In the genomic region with DNA sequence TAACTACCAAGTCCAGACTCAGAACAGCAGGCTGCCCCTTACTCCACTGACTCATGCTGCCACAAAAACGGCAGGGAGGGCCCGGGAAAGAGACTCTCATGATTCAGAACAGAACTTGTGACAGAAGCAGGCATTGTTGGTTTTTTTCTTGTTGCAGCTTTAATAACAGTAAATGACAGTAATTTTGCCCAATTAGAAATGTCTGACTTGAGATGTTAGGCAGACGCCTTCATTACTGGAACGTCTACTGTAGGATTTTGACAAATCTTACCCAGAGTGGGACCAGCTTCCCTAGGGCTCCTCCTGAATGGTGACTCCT, we compare ENCODE assay signal across 11 cellular contexts.
DNase-seq lines count a peak whose midpoint lies in the region; ATAC-seq and TF ChIP-seq lines count a peak whose summit lies in the region.
"Had no signal": no experiment of that assay in that cellular context is flagged by ENCODE, and none has a peak within 500 bp of the region (broad histone marks: within the 10 kb centered on the region; RNA-seq: fewer than 3 reads in every experiment).

No MANE protein-coding gene starts in this region.

- DNase-seq in COLO829 (ENCODE audit: low spot score) (peak; percentile 58), PC-9 (peak in 1 of 2 experiments; percentile 54), omental fat pad (ENCODE audit: low spot score) (no peak), GM10266 (ENCODE audit: extremely low spot score) (no peak), NCI-H446 (lab: John Stamatoyannopoulos, UW) (no peak), CD14-positive monocyte (ENCODE audit: low spot score) (no peak)
- DNase-seq: NCI-H2171 had no signal

- no peaks in the 10 kb centered on the region for H4K20me1 ChIP-seq in PC-9 (ENCODE audit: insufficient read depth)

- H3K27me3 ChIP-seq in PC-9 (ENCODE audit: insufficient read depth, low read depth) (no peaks in the 10 kb centered on the region), esophagus (ENCODE audit: control insufficient read depth in 1 of 2, insufficient read depth in 2 of 2, low read length in 2 of 2) (no peaks in the 10 kb centered on the region)

- no peaks in the 10 kb centered on the region for H3K79me2 ChIP-seq in PC-9 (ENCODE audit: low read depth)

- no TSS peak for BruUV-seq in PC-9 (replicated peaks; lab: Mats Ljungman, UMichigan)

- intact Hi-C loops in PC-9 (cut with micrococcal nuclease; ENCODE audit: unreplicated experiment) (no loop called here), CD14-positive monocyte (cut with micrococcal nuclease) (no loop called here)

- no peak overlapping the region for H3K4me3 Mint-ChIP-seq in CD14-positive monocyte
- H3K4me3 Mint-ChIP-seq: activated naive CD8-positive, alpha-beta T cell had no signal

- H3K9me2 ChIP-seq in PC-9 (ENCODE audit: insufficient read depth): no peaks in the 10 kb centered on the region

- ATAC-seq in omental fat pad (ENCODE audit: low FRiP score) (peak; percentile 79), GM19452 (IDR thresholded peaks at IDR 0.05; ENCODE audit: unreplicated experiment) (no peak)

- H3K9me3 ChIP-seq in PC-9 (ENCODE audit: insufficient read depth, low read depth): no peaks in the 10 kb centered on the region
- H3K9me3 ChIP-seq in esophagus (ENCODE audit: control insufficient read depth in 2 of 2, insufficient read depth in 1 of 2, low read depth in 1 of 2, low read length in 1 of 2): no peaks in the 10 kb centered on the region

- H3K27ac Mint-ChIP-seq in CD14-positive monocyte: no peak overlapping the region
- H3K27ac Mint-ChIP-seq: activated naive CD8-positive, alpha-beta T cell; progenitor cell of endocrine pancreas had no signal

- CTCF ChIA-PET in PC-9 (lab: Charles Lee): no interaction called here

- H3K4me1 Mint-ChIP-seq in CD14-positive monocyte: no peaks in the 10 kb centered on the region

- TF ChIP-seq CTCF in PC-9 (conservative IDR thresholded peaks at IDR 0.05) (no peak), omental fat pad (IDR thresholded peaks at IDR 0.05) (no peak), GM10266 (IDR thresholded peaks at IDR 0.05; ENCODE audit: control insufficient read depth, insufficient read depth, low read depth, missing control alignments) (no peak), CD14-positive monocyte (IDR thresholded peaks at IDR 0.05) (no peak)

- H3K36me3 ChIP-seq in PC-9 (ENCODE audit: low read depth) (no peaks in the 10 kb centered on the region), esophagus (ENCODE audit: control insufficient read depth in 2 of 2, insufficient read depth in 2 of 2, low read length in 1 of 2) (no peaks in the 10 kb centered on the region)

- 0 out of 2 replicates have a peak overlapping the region, but pooled peaks have one; percentile 62 for H2AFZ ChIP-seq in PC-9

- no peaks in the 10 kb centered on the region for H3K36me3 Mint-ChIP-seq in CD14-positive monocyte
- H3K36me3 Mint-ChIP-seq: activated naive CD8-positive, alpha-beta T cell had no signal

- no peaks in the 10 kb centered on the region for H3F3A ChIP-seq in PC-9 (ENCODE audit: insufficient read depth, low read depth)

- H3K4me3 ChIP-seq in PC-9 (no peak overlapping the region), esophagus (ENCODE audit: low read depth in 1 of 2, low read length in 2 of 2) (no peak overlapping the region)

- H3K4me2 ChIP-seq in PC-9: peak overlapping the region; percentile 18

- peaks cover 0 to 1% (median 0%) of the 10 kb centered on the region in 3 donors for H3K27me3 Mint-ChIP-seq in CD14-positive monocyte (ENCODE audit: low read depth in 3 of 3)
- H3K27me3 Mint-ChIP-seq: activated naive CD8-positive, alpha-beta T cell; progenitor cell of endocrine pancreas had no signal

- H3K27ac ChIP-seq in PC-9 (no peak overlapping the region), esophagus (ENCODE audit: low read depth in 2 of 2, low read length in 1 of 2) (peak overlapping the region; percentile 80 to 83)

- POLR2A ChIA-PET in PC-9 (lab: Charles Lee; ENCODE audit: unreplicated experiment): interaction anchor here (0.6 kb wide), 1 partner anchor 589 kb away, joined by 3 read pairs; no protein-coding TSS in a partner anchor

- peaks cover under 1 to 8% (median 5%) of the 10 kb centered on the region in 7 donors for H3K9me3 Mint-ChIP-seq in CD14-positive monocyte

- 31 to 42% methylated on average over 4 of the region's 4 CpGs for WGBS in esophagus, 2 donors

- H3K4me1 ChIP-seq in PC-9 (replicated peaks; ENCODE audit: insufficient read depth): peaks cover 10% of the 10 kb centered on the region
- no peaks in the 10 kb centered on the region for H3K4me1 ChIP-seq in esophagus (ENCODE audit: control insufficient read depth in 2 of 2, insufficient read depth in 2 of 2, low read length in 1 of 2)
